In the genomic region with DNA sequence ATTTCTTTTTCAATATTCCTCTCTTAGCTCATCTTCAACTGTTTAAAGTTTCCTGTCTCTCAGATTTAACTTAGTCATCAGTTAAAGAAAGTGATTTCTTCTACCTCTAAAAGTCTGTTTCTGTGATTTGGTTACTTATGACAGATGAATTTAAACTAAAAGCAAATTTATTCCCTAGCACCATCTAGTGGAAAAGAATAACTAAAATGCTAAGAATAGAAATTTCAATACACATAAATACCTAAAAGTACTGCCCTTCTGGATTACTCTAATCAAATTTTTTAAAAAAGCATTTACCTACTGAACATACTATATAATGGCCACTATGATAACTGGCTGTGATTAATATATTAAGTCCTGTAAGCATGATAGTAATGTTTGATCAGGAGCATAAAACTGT, we compare ENCODE assay signal across 14 cellular contexts. TPM values are rescaled to one million over a fixed set of nuclear protein-coding genes. Genes with fewer than 3 reads are reported as not detected.
DNase-seq lines count a peak whose midpoint lies in the region; ATAC-seq and TF ChIP-seq lines count a peak whose summit lies in the region.
"Had no signal": no experiment of that assay in that cellular context is flagged by ENCODE, and none has a peak within 500 bp of the region (broad histone marks: within the 10 kb centered on the region; RNA-seq: fewer than 3 reads in every experiment).

No MANE protein-coding gene starts in this region.

- no peaks in the 10 kb centered on the region for H4K20me1 ChIP-seq in neural progenitor cell (ENCODE audit: low read depth)

- POLR2A ChIA-PET in CD8-positive, alpha-beta memory T cell (lab: Charles Lee), result no interaction called here

- H3K27me3 Mint-ChIP-seq in neural progenitor cell (ENCODE audit: insufficient read depth, low read depth), result no peaks in the 10 kb centered on the region
- no peaks in the 10 kb centered on the region for H3K27me3 Mint-ChIP-seq in CD8-positive, alpha-beta memory T cell
- H3K27me3 Mint-ChIP-seq: dendritic cell treated with granulocyte-macrophage colony-stimulating factor and Interleukin-4, amounts not matched to agents 40 ng/mL and 50 ng/mL, for 4 days had no signal

- no peak overlapping the region for H2AFZ ChIP-seq in neural progenitor cell (replicated peaks)

- no peaks in the 10 kb centered on the region for H3K79me2 ChIP-seq in neural progenitor cell (ENCODE audit: low read depth)

- ATAC-seq in GM19467 (IDR thresholded peaks at IDR 0.05; ENCODE audit: unreplicated experiment), result no peak
- ATAC-seq: activated naive CD4-positive, alpha-beta T cell treated with anti-CD3 and anti-CD28 coated beads, Interleukin-2, amount 50 U/mL, for 72 hours had no signal

- H3K27me3 ChIP-seq in neural progenitor cell (no peaks in the 10 kb centered on the region), esophagus muscularis mucosa (no peaks in the 10 kb centered on the region)
- no peaks in the 10 kb centered on the region for H3K27me3 ChIP-seq in CD8-positive, alpha-beta memory T cell (ENCODE audit: insufficient read depth, low read length, poor library complexity, severe bottlenecking)
- H3K27me3 ChIP-seq: tibial nerve had no signal

- no peaks in the 10 kb centered on the region for H3K4me1 Mint-ChIP-seq in neural progenitor cell
- H3K4me1 Mint-ChIP-seq in CD8-positive, alpha-beta memory T cell, result peaks cover 5 to 25% (median 25%) of the 10 kb centered on the region in 3 donors

- no peak overlapping the region for H3K9ac ChIP-seq in neural progenitor cell

- TF ChIP-seq CTCF in LNCaP clone FGC (IDR thresholded peaks at IDR 0.05; ENCODE audit: control insufficient read depth, extremely low read depth, insufficient read depth) (0 out of 2 replicates have a peak, but pooled peaks have one; percentile 23), cardiac fibroblast (IDR thresholded peaks at IDR 0.05; ENCODE audit: low read depth, low read length) (no peak), neural progenitor cell (IDR thresholded peaks at IDR 0.05) (peak; percentile 15), esophagus muscularis mucosa (IDR thresholded peaks at IDR 0.05) (peak in 1 of 3 experiments; percentile 9)

- DNase-seq in NCI-H2171 treated with DMSO at 0.1 percent for 48 hours (lab: John Stamatoyannopoulos, UW), result peak; percentile 5
- DNase-seq in NCI-H2171 (lab: John Stamatoyannopoulos, UW), result no peak
- DNase-seq in LNCaP clone FGC (ENCODE audit: low read depth), result no peak
- peak; percentile 24 to 33 for DNase-seq in cardiac fibroblast (ENCODE audit: low read depth in 2 of 2)
- no peak for DNase-seq in neural progenitor cell (ENCODE audit: low spot score)
- DNase-seq in CD8-positive, alpha-beta memory T cell, result no peak
- DNase-seq in esophagus muscularis mucosa (ENCODE audit: extremely low spot score), result no peak
- DNase-seq: EL; RPMI8226; stimulated activated CD4-positive, alpha-beta T cell treated with anti-CD3 and anti-CD28 coated beads, Interleukin-12 subunit alpha, Interleukin-12 subunit beta, amount 100 ng/mL, for 4 hours had no signal

- peaks cover 11% of the 10 kb centered on the region for H3K36me3 ChIP-seq in neural progenitor cell
- peaks cover 7% of the 10 kb centered on the region for H3K36me3 ChIP-seq in CD8-positive, alpha-beta memory T cell (ENCODE audit: insufficient read depth, low read length)
- H3K36me3 ChIP-seq in esophagus muscularis mucosa, result peaks cover 0 to 63% (median 34%) of the 10 kb centered on the region in 4 donors

- TF ChIP-seq EP300 in esophagus muscularis mucosa (IDR thresholded peaks at IDR 0.05), result no peak

- no peak overlapping the region for H3K4me3 ChIP-seq in LNCaP clone FGC (ENCODE audit: low read depth, low read length)
- no peak overlapping the region for H3K4me3 ChIP-seq in cardiac fibroblast (replicated peaks in 1 of 2; ENCODE audit: low read depth in 2 of 2, low read length in 2 of 2)
- H3K4me3 ChIP-seq in neural progenitor cell, result no peak overlapping the region
- no peak overlapping the region for H3K4me3 ChIP-seq in CD8-positive, alpha-beta memory T cell (ENCODE audit: low read length)
- no peak overlapping the region for H3K4me3 ChIP-seq in esophagus muscularis mucosa
- H3K4me3 ChIP-seq: tibial nerve had no signal

- H3K4me2 ChIP-seq in neural progenitor cell, result no peak overlapping the region

- peaks cover 4% of the 10 kb centered on the region for H3K36me3 Mint-ChIP-seq in neural progenitor cell
- H3K36me3 Mint-ChIP-seq in CD8-positive, alpha-beta memory T cell, result peaks cover 0 to 53% (median 4%) of the 10 kb centered on the region in 3 donors
- H3K36me3 Mint-ChIP-seq: activated naive CD4-positive, alpha-beta T cell treated with anti-CD3 and anti-CD28 coated beads, Interleukin-2, amount 50 U/mL, for 72 hours had no signal

- intact Hi-C loops in esophagus muscularis mucosa (cut with DNase I), result no loop called here

- no peaks in the 10 kb centered on the region for H3K9me3 ChIP-seq in neural progenitor cell (ENCODE audit: low read depth)
- H3K9me3 ChIP-seq in CD8-positive, alpha-beta memory T cell (ENCODE audit: low read length), result no peaks in the 10 kb centered on the region
- no peaks in the 10 kb centered on the region for H3K9me3 ChIP-seq in esophagus muscularis mucosa
- H3K9me3 ChIP-seq: tibial nerve had no signal

- CTCF ChIA-PET in CD8-positive, alpha-beta memory T cell (lab: Charles Lee), result interaction anchor here (1.3 to 7.8 kb wide), 4 partner anchors 10 to 622 kb away, joined by 4 to 55 read pairs (median 16); a partner anchor contains a TSS

- H3K4me1 ChIP-seq in neural progenitor cell (no peaks in the 10 kb centered on the region), esophagus muscularis mucosa (no peaks in the 10 kb centered on the region)
- peaks cover 6% of the 10 kb centered on the region for H3K4me1 ChIP-seq in CD8-positive, alpha-beta memory T cell (ENCODE audit: insufficient read depth, low read length)
- H3K4me1 ChIP-seq: tibial nerve had no signal

- no peaks in the 10 kb centered on the region for H3K9me3 Mint-ChIP-seq in neural progenitor cell
- no peaks in the 10 kb centered on the region for H3K9me3 Mint-ChIP-seq in CD8-positive, alpha-beta memory T cell
- H3K9me3 Mint-ChIP-seq: activated naive CD4-positive, alpha-beta T cell treated with anti-CD3 and anti-CD28 coated beads, Interleukin-2, amount 50 U/mL, for 72 hours; dendritic cell treated with granulocyte-macrophage colony-stimulating factor and Interleukin-4, amounts not matched to agents 40 ng/mL and 50 ng/mL, for 4 days had no signal

- H3K4me3 Mint-ChIP-seq in neural progenitor cell, result no peak overlapping the region
- no peak overlapping the region for H3K4me3 Mint-ChIP-seq in CD8-positive, alpha-beta memory T cell
- H3K4me3 Mint-ChIP-seq: dendritic cell treated with granulocyte-macrophage colony-stimulating factor and Interleukin-4, amounts not matched to agents 40 ng/mL and 50 ng/mL, for 4 days had no signal

- H3K27ac ChIP-seq in neural progenitor cell (no peak overlapping the region), esophagus muscularis mucosa (replicated peaks in 1 of 4) (no peak overlapping the region)
- H3K27ac ChIP-seq in CD8-positive, alpha-beta memory T cell (ENCODE audit: low read depth, low read length), result no peak overlapping the region
- H3K27ac ChIP-seq: tibial nerve had no signal

- no peaks in the 10 kb centered on the region for H3F3A ChIP-seq in neural progenitor cell (ENCODE audit: low read depth)

- no peak overlapping the region for H3K27ac Mint-ChIP-seq in neural progenitor cell
- H3K27ac Mint-ChIP-seq in CD8-positive, alpha-beta memory T cell, result peak overlapping the region in 2 of 8 donors; percentile 13 to 64
- H3K27ac Mint-ChIP-seq: activated naive CD4-positive, alpha-beta T cell treated with anti-CD3 and anti-CD28 coated beads, Interleukin-2, amount 50 U/mL, for 72 hours; dendritic cell treated with granulocyte-macrophage colony-stimulating factor and Interleukin-4, amounts not matched to agents 40 ng/mL and 50 ng/mL, for 4 days had no signal

- TF ChIP-seq POLR2A in esophagus muscularis mucosa (IDR thresholded peaks at IDR 0.05; ENCODE audit: low read depth), result no peak

RNA-seq across cellular contexts. Expression of a gene that starts 14.0 kb away (rescaled TPM):
- total RNA-seq in neural progenitor cell (ENCODE audit: low replicate concordance) (0.60 and 0.87 TPM in 2 replicates), esophagus muscularis mucosa (1 to 10 TPM; 1.2 to 2.2 (median 1.6) TPM)
- total RNA-seq in CD8-positive, alpha-beta memory T cell, result under 1 TPM; 0.20 to 0.27 TPM
- 0.66 TPM for polyA plus RNA-seq in CD8-positive, alpha-beta memory T cell

RNA-seq across cellular contexts. Expression of a gene that starts 14.1 kb away (rescaled TPM):
- 61.2 and 74.0 TPM in 2 replicates for total RNA-seq in neural progenitor cell (ENCODE audit: low replicate concordance)
- 10 to 100 TPM; 34.5 to 36.4 TPM for total RNA-seq in CD8-positive, alpha-beta memory T cell
- polyA plus RNA-seq in CD8-positive, alpha-beta memory T cell, result 51.8 TPM
- 10 to 100 TPM; 40.0 to 71.9 (median 56.5) TPM for total RNA-seq in esophagus muscularis mucosa

Comparison
In these comparisons a context has a peak if more than half of its experiments do, and no peak if none do; other contexts are left out.
1. DNase-seq: peak in NCI-H2171 treated with DMSO at 0.1 percent for 48 hours (single experiment) and cardiac fibroblast (2 of 2); none in NCI-H2171 (single experiment), LNCaP clone FGC (single experiment), neural progenitor cell (single experiment), CD8-positive, alpha-beta memory T cell (0 of 5) and esophagus muscularis mucosa (single experiment).